In genomic region chr4:169220854-169221311, GRCh38 we compare ENCODE assay signal across 1 cellular context.
TF ChIP-seq lines count a peak whose summit lies in the region.

No MANE protein-coding gene starts in this region.

TF ChIP-seq in HepG2, 621 proteins besides CTCF, POLR2A, EP300 and RAD21:
- TF ChIP-seq MAFF (IDR thresholded peaks at IDR 0.05; ENCODE audit: low read depth, low read length) = peak; percentile 68
- TF ChIP-seq ZNF33B (CRISPR knock-in tag; IDR thresholded peaks at IDR 0.05) = no peak
- TF ChIP-seq ZFP82 (CRISPR knock-in tag; IDR thresholded peaks at IDR 0.05; ENCODE audit: borderline replicate concordance) = no peak
- peak; percentile 68 to 71 for TF ChIP-seq MAFK (conservative IDR thresholded peaks at IDR 0.05 in 1 of 2, IDR thresholded peaks at IDR 0.05 in 1 of 2; ENCODE audit: low read length in 2 of 2)
- peak; percentile 52; the same call in 1 of the 2 replicates for TF ChIP-seq NCOR1 (IDR thresholded peaks at IDR 0.05; ENCODE audit: borderline replicate concordance, low read length)
- TF ChIP-seq HNF4A (CRISPR knock-in tag; IDR thresholded peaks at IDR 0.05) = peak; percentile 69
- TF ChIP-seq ASH2L (IDR thresholded peaks at IDR 0.05; ENCODE audit: insufficient read length, low read depth, low read length) = peak; percentile 29
